ENCODE assay signal across 1 cellular context in the genomic region with DNA sequence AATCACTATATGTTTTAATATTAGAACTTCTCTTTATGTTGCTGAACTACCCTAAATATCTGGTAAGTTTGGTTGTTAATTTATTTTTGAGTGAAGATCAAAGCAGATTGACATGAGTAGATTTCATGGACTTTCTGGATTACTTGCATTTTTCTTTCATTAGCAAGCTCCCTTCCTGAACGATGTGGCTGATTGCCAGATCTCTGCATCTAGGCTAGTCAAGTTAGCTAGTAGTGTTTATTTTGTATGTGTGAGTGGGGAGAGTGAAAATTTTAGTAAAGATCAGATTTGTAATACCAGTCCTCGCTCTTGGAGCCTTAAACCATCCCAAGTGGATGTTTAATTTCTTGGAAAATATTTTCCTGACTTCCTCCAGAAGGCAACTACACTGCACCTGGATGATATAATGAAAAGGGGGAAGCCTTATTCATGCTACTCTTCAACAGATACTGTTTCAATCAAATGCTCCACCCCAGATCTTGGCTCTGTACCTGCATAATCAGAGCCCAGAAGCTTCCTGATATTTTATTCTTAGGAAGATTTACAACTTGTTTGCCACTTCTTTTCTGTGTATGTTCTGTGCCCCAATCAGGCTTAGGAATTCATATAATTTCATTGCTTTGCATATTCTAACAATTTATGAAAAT.
TF ChIP-seq lines count a peak whose summit lies in the region.

No MANE protein-coding gene starts in this region.

TF ChIP-seq in IMR-90, 13 proteins besides CTCF, POLR2A, EP300 and RAD21:
- TF ChIP-seq NFE2L2 (IDR thresholded peaks at IDR 0.05; ENCODE audit: low read depth, low read length): no peak
- no peak for TF ChIP-seq MAZ (IDR thresholded peaks at IDR 0.05; ENCODE audit: borderline replicate concordance, low read depth, low read length)
- TF ChIP-seq, protein P1, sequence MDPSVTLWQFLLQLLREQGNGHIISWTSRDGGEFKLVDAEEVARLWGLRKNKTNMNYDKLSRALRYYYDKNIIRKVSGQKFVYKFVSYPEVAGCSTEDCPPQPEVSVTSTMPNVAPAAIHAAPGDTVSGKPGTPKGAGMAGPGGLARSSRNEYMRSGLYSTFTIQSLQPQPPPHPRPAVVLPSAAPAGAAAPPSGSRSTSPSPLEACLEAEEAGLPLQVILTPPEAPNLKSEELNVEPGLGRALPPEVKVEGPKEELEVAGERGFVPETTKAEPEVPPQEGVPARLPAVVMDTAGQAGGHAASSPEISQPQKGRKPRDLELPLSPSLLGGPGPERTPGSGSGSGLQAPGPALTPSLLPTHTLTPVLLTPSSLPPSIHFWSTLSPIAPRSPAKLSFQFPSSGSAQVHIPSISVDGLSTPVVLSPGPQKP (IDR thresholded peaks at IDR 0.05; ENCODE audit: borderline replicate concordance, low read depth, low read length): no peak
- no peak for TF ChIP-seq BHLHE40 (IDR thresholded peaks at IDR 0.05; ENCODE audit: low read depth, low read length)
- TF ChIP-seq, protein P2, sequence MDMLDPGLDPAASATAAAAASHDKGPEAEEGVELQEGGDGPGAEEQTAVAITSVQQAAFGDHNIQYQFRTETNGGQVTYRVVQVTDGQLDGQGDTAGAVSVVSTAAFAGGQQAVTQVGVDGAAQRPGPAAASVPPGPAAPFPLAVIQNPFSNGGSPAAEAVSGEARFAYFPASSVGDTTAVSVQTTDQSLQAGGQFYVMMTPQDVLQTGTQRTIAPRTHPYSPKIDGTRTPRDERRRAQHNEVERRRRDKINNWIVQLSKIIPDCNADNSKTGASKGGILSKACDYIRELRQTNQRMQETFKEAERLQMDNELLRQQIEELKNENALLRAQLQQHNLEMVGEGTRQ (IDR thresholded peaks at IDR 0.05; ENCODE audit: low read depth, low read length): no peak
- no peak for TF ChIP-seq RCOR1 (IDR thresholded peaks at IDR 0.05; ENCODE audit: insufficient replicate concordance, low read length)
- no peak for TF ChIP-seq SMC3 (IDR thresholded peaks at IDR 0.05; ENCODE audit: low read depth, low read length)
- TF ChIP-seq FOS (IDR thresholded peaks at IDR 0.05; ENCODE audit: low read depth, low read length): no peak
- TF ChIP-seq MXI1 (IDR thresholded peaks at IDR 0.05; ENCODE audit: borderline replicate concordance, low read depth, low read length): no peak
- TF ChIP-seq CHD1 (IDR thresholded peaks at IDR 0.05; ENCODE audit: low read depth, low read length): no peak
TF ChIP-seq in IMR-90: peak in this region for 0.
